Comparison of ENCODE assay signal across 14 cellular contexts in genomic region chr4:113951263-113951662, GRCh38. TPM values are rescaled to one million over a fixed set of nuclear protein-coding genes. Genes with fewer than 3 reads are reported as not detected.
A peak's percentile ranks its signal among the peaks of the same experiment; 100 is the strongest.
DNase-seq lines count a peak whose midpoint lies in the region; FAIRE-seq and TF ChIP-seq lines count a peak whose summit lies in the region.
"Had no signal": no experiment of that assay in that cellular context is flagged by ENCODE, and none has a peak within 500 bp of the region (broad histone marks: within the 10 kb centered on the region; RNA-seq: fewer than 3 reads in every experiment).

No MANE protein-coding gene starts in this region.

- H3K36me3 ChIP-seq in ACC112 (ENCODE audit: insufficient read depth, low read length) (no peaks in the 10 kb centered on the region), SK-N-SH (replicated peaks in 1 of 2; ENCODE audit: control insufficient read depth in 1 of 2, insufficient read depth in 2 of 2, low read length in 1 of 2) (peaks cover 13 to 67% of the 10 kb centered on the region in 2 experiments), muscle layer of colon (ENCODE audit: insufficient read depth, low read length) (no peaks in the 10 kb centered on the region)

- H3K4me3 ChIP-seq in ACC112 (ENCODE audit: low read depth, low read length) (no peak overlapping the region), SK-N-SH (ENCODE audit: low read depth in 2 of 2, low read length in 1 of 2) (no peak overlapping the region), fibroblast of pulmonary artery (replicated peaks; ENCODE audit: low read depth, low read length) (no peak overlapping the region), muscle layer of colon (ENCODE audit: low read depth in 1 of 2, low read length in 2 of 2) (no peak overlapping the region)

- H3K27me3 ChIP-seq in ACC112 (ENCODE audit: insufficient read depth, low read length) (no peaks in the 10 kb centered on the region), SK-N-SH (ENCODE audit: insufficient read depth) (no peaks in the 10 kb centered on the region), muscle layer of colon (ENCODE audit: control insufficient read depth in 1 of 2, insufficient read depth in 2 of 2, low read length in 2 of 2) (no peaks in the 10 kb centered on the region)

- H3K79me2 ChIP-seq in ACC112 (ENCODE audit: control insufficient read depth, insufficient read depth, low read length, unreplicated experiment) (peaks cover 74% of the 10 kb centered on the region), SK-N-SH (ENCODE audit: insufficient read depth) (peaks cover 99% of the 10 kb centered on the region)

- POLR2A ChIA-PET in SK-N-SH (lab: Yijun Ruan, JAX) = no interaction called here

- H3K9ac ChIP-seq in SK-N-SH = no peak overlapping the region
- H3K9ac ChIP-seq in muscle layer of colon (ENCODE audit: low read length) = no peak overlapping the region

- DNase-seq in SK-N-SH (no peak), fibroblast of pulmonary artery (ENCODE audit: low read depth) (peak; percentile 55), NCI-H345 treated with DMSO at 0.1 percent for 48 hours (lab: John Stamatoyannopoulos, UW; ENCODE audit: unreplicated experiment) (no peak), H54 (ENCODE audit: insufficient read length, low spot score) (no peak), DMS79 (lab: John Stamatoyannopoulos, UW) (no peak)
- DNase-seq in stimulated activated CD4-positive, alpha-beta T cell treated with anti-CD3 and anti-CD28 coated beads, Interleukin-4, amount 100 ng/mL, for 24 hours = no peak
- DNase-seq: ACHN; NCI-H2171; stimulated activated CD4-positive, alpha-beta T cell treated with anti-CD3 and anti-CD28 coated beads, Interleukin-15, amount 100 ng/mL, for 24 hours; T-helper 17 cell had no signal

- H3K27ac ChIP-seq in ACC112 (ENCODE audit: low read depth, low read length) = peak overlapping the region; percentile 9; the same call in 1 of the 2 replicates
- H3K27ac ChIP-seq in SK-N-SH (ENCODE audit: low read depth in 2 of 2, low read length in 1 of 2) = peak overlapping the region; percentile 15 to 60; a peak in 3 of 4 replicates
- peak overlapping the region; percentile 37 for H3K27ac ChIP-seq in muscle layer of colon (ENCODE audit: low read depth, low read length)

- no peak for TF ChIP-seq EP300 in SK-N-SH (IDR thresholded peaks at IDR 0.05; ENCODE audit: borderline replicate concordance in 1 of 2, low read depth in 1 of 2, low read length in 1 of 2)

- TF ChIP-seq CTCF in SK-N-SH (IDR thresholded peaks at IDR 0.05) (no peak), fibroblast of pulmonary artery (IDR thresholded peaks at IDR 0.05; ENCODE audit: low read length, missing control alignments) (no peak)

- H3K9me2 ChIP-seq in SK-N-SH = no peaks in the 10 kb centered on the region

- H3K9me3 ChIP-seq in SK-N-SH (no peaks in the 10 kb centered on the region), muscle layer of colon (ENCODE audit: low read length) (no peaks in the 10 kb centered on the region)

- H3K4me2 ChIP-seq in SK-N-SH = no peak overlapping the region

- TF ChIP-seq POLR2A in H54 (IDR thresholded peaks at IDR 0.05; ENCODE audit: low read depth, low read length) = no peak

- FAIRE-seq in H54 (lab: Jason Lieb, UNC) = no peak
- FAIRE-seq: D721Med, urothelium cell line had no signal

- H3K4me1 ChIP-seq in ACC112 (ENCODE audit: control insufficient read depth, insufficient read depth, low read length, unreplicated experiment) (peaks cover 46% of the 10 kb centered on the region), SK-N-SH (ENCODE audit: control insufficient read depth in 1 of 2, insufficient read depth in 2 of 2, low read depth in 1 of 2, low read length in 1 of 2) (peaks cover 2 to 43% of the 10 kb centered on the region in 2 experiments; a peak in 2 of 4 replicates), muscle layer of colon (ENCODE audit: insufficient read depth, low read length) (peaks cover 11% of the 10 kb centered on the region)

- H2AFZ ChIP-seq in ACC112 (ENCODE audit: low read length, unreplicated experiment) (peak overlapping the region; percentile 47), SK-N-SH (ENCODE audit: low read depth) (no peak overlapping the region)

- H3F3A ChIP-seq in SK-N-SH (replicated peaks; ENCODE audit: insufficient read depth) = peaks cover 26% of the 10 kb centered on the region

- CTCF ChIA-PET in SK-N-SH (lab: Yijun Ruan, JAX) = interaction anchor here (0.8 to 3.0 kb wide), 7 partner anchors 9 to 557 kb away, joined by 3 to 17 read pairs (median 3); no protein-coding TSS in a partner anchor

- 60% methylated on average over 6 of the region's 6 CpGs for WGBS in SK-N-SH (ENCODE audit: low lambda C conversion rate)

- no peak for TF ChIP-seq RAD21 in SK-N-SH (IDR thresholded peaks at IDR 0.05; ENCODE audit: low read length)

- no peaks in the 10 kb centered on the region for H4K20me1 ChIP-seq in SK-N-SH (ENCODE audit: insufficient read depth)

TF ChIP-seq in SK-N-SH, 30 proteins besides CTCF, POLR2A, EP300 and RAD21:
- no peak for TF ChIP-seq RCOR1 (IDR thresholded peaks at IDR 0.05; ENCODE audit: low read length)
- no peak for TF ChIP-seq FOSL2 (IDR thresholded peaks at IDR 0.05; ENCODE audit: borderline replicate concordance, low read depth)
- no peak for TF ChIP-seq TEAD4 (IDR thresholded peaks at IDR 0.05; ENCODE audit: borderline replicate concordance, insufficient read depth)
- TF ChIP-seq JUND (IDR thresholded peaks at IDR 0.05) = no peak
- no peak for TF ChIP-seq ZBTB33 (IDR thresholded peaks at IDR 0.05; ENCODE audit: borderline replicate concordance, low read depth)
- TF ChIP-seq NFIC (IDR thresholded peaks at IDR 0.05; ENCODE audit: borderline replicate concordance) = peak; percentile 44; the same call in 1 of the 2 replicates
- TF ChIP-seq CHD2 (IDR thresholded peaks at IDR 0.05; ENCODE audit: low read length, partially characterized antibody) = no peak
- TF ChIP-seq TCF12 (IDR thresholded peaks at IDR 0.05) = peak; percentile 65
- no peak for TF ChIP-seq NRF1 (IDR thresholded peaks at IDR 0.05; ENCODE audit: low read depth, low read length)
- TF ChIP-seq EZH2phosphoT487 (IDR thresholded peaks at IDR 0.05; ENCODE audit: borderline replicate concordance, low read depth) = no peak
- no peak for TF ChIP-seq IRF3 (IDR thresholded peaks at IDR 0.05; ENCODE audit: low read depth, low read length)
- TF ChIP-seq PBX3 (IDR thresholded peaks at IDR 0.05) = 0 out of 2 replicates have a peak, but pooled peaks have one; percentile 23
- TF ChIP-seq MAX (IDR thresholded peaks at IDR 0.05; ENCODE audit: low read depth) = no peak
TF ChIP-seq in SK-N-SH: peak in this region for 3.

RNA-seq across cellular contexts. Expression of gene ARSJ, which starts 28.2 kb away (rescaled TPM):
- polyA plus RNA-seq in SK-N-SH (2012; rRNA removed) = 30.4 and 41.4 TPM in 2 replicates
- 44.8 and 45.9 TPM in 2 replicates for polyA plus RNA-seq in SK-N-SH (2012; cell fraction: cytosol; rRNA removed)
- 27.0 and 42.8 TPM in 2 replicates for polyA plus RNA-seq in SK-N-SH (2012; cell fraction: nucleus; rRNA removed)
